8 cellular contexts compared by ENCODE assay signal in genomic region chr6:125986295-125986955, GRCh38. TPM values are rescaled to one million over a fixed set of nuclear protein-coding genes. Genes with fewer than 3 reads are reported as not detected.
A peak's percentile ranks its signal among the peaks of the same experiment; 100 is the strongest.
DNase-seq lines count a peak whose midpoint lies in the region; ATAC-seq and TF ChIP-seq lines count a peak whose summit lies in the region.

Gene TRMT11, plus strand, starts transcription at chr6:125986540. Its CDS starts 11 bp downstream, at chr6:125986551.

- no peaks in the 10 kb centered on the region for H3K27me3 ChIP-seq in AG04450 (ENCODE audit: control insufficient read depth, insufficient read depth, low read length)

- CTCF ChIA-PET in AG04450 (lab: Charles Lee) (interaction anchor here (0.6 to 4.7 kb wide), 8 partner anchors 9 to 196 kb away, joined by 3 to 37 read pairs (median 4); partner anchors contain the start of genes HINT3 and NCOA7), WTC11 (lab: Charles Lee) (interaction anchor here (1.0 to 3.5 kb wide), 6 partner anchors 9 to 196 kb away, joined by 5 to 25 read pairs (median 12); partner anchors contain the start of genes HINT3 and NCOA7)

- POLR2A ChIA-PET in AG04450 (lab: Yijun Ruan, JAX) (interaction anchor here (0.6 to 1.0 kb wide), 3 partner anchors 8 to 206 kb away, joined by 3 to 4 read pairs (median 4); no protein-coding TSS in a partner anchor), WTC11 (lab: Charles Lee) (interaction anchor here (0.7 to 1.8 kb wide), 16 partner anchors 13 to 685 kb away, joined by 3 to 11 read pairs (median 4); partner anchors contain the start of genes CENPW, HDDC2, HINT3 and NCOA7)

- H3K4me1 Mint-ChIP-seq in WTC11 = peaks cover 5% of the 10 kb centered on the region

- no peak within 1 kb of the TSS for H3K27ac Mint-ChIP-seq in WTC11

- peak; percentile 91 for ATAC-seq in GM18870 (IDR thresholded peaks at IDR 0.05; ENCODE audit: unreplicated experiment)
- peak; percentile 92 for ATAC-seq in HG03108 (IDR thresholded peaks at IDR 0.05; ENCODE audit: unreplicated experiment)
- peak; percentile 93 for ATAC-seq in WTC11

- DNase-seq in AG04450 (ENCODE audit: low read depth, low spot score) = no peak
- DNase-seq in NCI-H2171 treated with DMSO at 0.1 percent for 48 hours (lab: John Stamatoyannopoulos, UW) = peak; percentile 96
- peak; percentile 93 for DNase-seq in WTC11 (ENCODE audit: low spot score)
- peak in 60 of 61 donors; percentile 23 to 93 (median 78) for DNase-seq in caudate nucleus (lab: John Stamatoyannopoulos, UW)
- DNase-seq in islet precursor cell = peak; percentile 98
- peak; percentile 76 for DNase-seq in stimulated activated CD4-positive, alpha-beta T cell treated with anti-CD3 and anti-CD28 coated beads, Interleukin-12 subunit alpha, Interleukin-12 subunit beta, amount 100 ng/mL, for 4 hours

- H3K27ac ChIP-seq in AG04450 (ENCODE audit: low read depth, low read length) (peak within 1 kb of the TSS; percentile 55), caudate nucleus (ENCODE audit: low read depth, low read length) (peak within 1 kb of the TSS; percentile 29)

- H3K4me3 ChIP-seq in AG04450 (ENCODE audit: low read depth, low read length) = peak within 1 kb of the TSS; percentile 97

- H3K27me3 Mint-ChIP-seq in WTC11 (ENCODE audit: low read depth) = no peaks in the 10 kb centered on the region

- H3K4me3 Mint-ChIP-seq in WTC11 = no peak within 1 kb of the TSS; the same call in 1 of the 2 replicates

- no peaks in the 10 kb centered on the region for H3K9me3 Mint-ChIP-seq in WTC11

- H3K9me3 ChIP-seq in AG04450 (ENCODE audit: control insufficient read depth, insufficient read depth, low read length) = no peaks in the 10 kb centered on the region; the same call in 1 of the 2 replicates

- H3K36me3 Mint-ChIP-seq in WTC11 = no peaks in the 10 kb centered on the region

- TF ChIP-seq CTCF in AG04450 (IDR thresholded peaks at IDR 0.05; ENCODE audit: low read depth, low read length) = 0 out of 2 replicates have a peak, but pooled peaks have one; percentile 9
- TF ChIP-seq CTCF in WTC11 (IDR thresholded peaks at IDR 0.05) = no peak

TF ChIP-seq in WTC11, 78 proteins besides CTCF, POLR2A, EP300 and RAD21 (continues in another document):
- no peak for TF ChIP-seq ZNF121 (CRISPR knock-in tag; IDR thresholded peaks at IDR 0.05)
- peak; percentile 86 for TF ChIP-seq GABPB1 (CRISPR knock-in tag; IDR thresholded peaks at IDR 0.05)
- TF ChIP-seq NFATC4 (CRISPR knock-in tag; IDR thresholded peaks at IDR 0.05) = no peak
- TF ChIP-seq E2F1 (CRISPR knock-in tag; IDR thresholded peaks at IDR 0.05) = 0 out of 2 replicates have a peak, but pooled peaks have one; percentile 50
- peak; percentile 88 for TF ChIP-seq FOXP4 (CRISPR knock-in tag; IDR thresholded peaks at IDR 0.05)
- TF ChIP-seq RORB (CRISPR knock-in tag; IDR thresholded peaks at IDR 0.05) = no peak
- peak; percentile 87; the same call in 1 of the 2 replicates for TF ChIP-seq FOXP1 (CRISPR knock-in tag; IDR thresholded peaks at IDR 0.05; ENCODE audit: borderline replicate concordance)
- TF ChIP-seq SOX15 (CRISPR knock-in tag; IDR thresholded peaks at IDR 0.05) = no peak
- no peak for TF ChIP-seq ZNF396 (CRISPR knock-in tag; IDR thresholded peaks at IDR 0.05; ENCODE audit: borderline replicate concordance)
- 0 out of 2 replicates have a peak, but pooled peaks have one; percentile 4 for TF ChIP-seq ZNF416 (CRISPR knock-in tag; IDR thresholded peaks at IDR 0.05)
- TF ChIP-seq NR2C2 (CRISPR knock-in tag; IDR thresholded peaks at IDR 0.05) = no peak
- peak; percentile 93 for TF ChIP-seq ETV6 (CRISPR knock-in tag; IDR thresholded peaks at IDR 0.05)
- TF ChIP-seq ZNF138 (CRISPR knock-in tag; conservative IDR thresholded peaks at IDR 0.05) = 0 out of 2 replicates have a peak, but pooled peaks have one; percentile 61
- no peak for TF ChIP-seq EMX1 (CRISPR knock-in tag; IDR thresholded peaks at IDR 0.05)
- TF ChIP-seq NR1H2 (CRISPR knock-in tag; IDR thresholded peaks at IDR 0.05) = no peak
- no peak for TF ChIP-seq TEAD4 (CRISPR knock-in tag; IDR thresholded peaks at IDR 0.05)
- TF ChIP-seq PREB (CRISPR knock-in tag; IDR thresholded peaks at IDR 0.05; ENCODE audit: borderline replicate concordance) = no peak
- TF ChIP-seq ATF3 (CRISPR knock-in tag; conservative IDR thresholded peaks at IDR 0.05) = no peak
- TF ChIP-seq E2F4 (CRISPR knock-in tag; IDR thresholded peaks at IDR 0.05; ENCODE audit: borderline replicate concordance, low read depth) = no peak
- TF ChIP-seq NFYB (CRISPR knock-in tag; conservative IDR thresholded peaks at IDR 0.05; ENCODE audit: low read depth) = no peak
- no peak for TF ChIP-seq CBFB (CRISPR knock-in tag; IDR thresholded peaks at IDR 0.05; ENCODE audit: low read depth)

RNA-seq across cellular contexts. Expression of gene TRMT11, which starts in this region (rescaled TPM):
- polyA plus RNA-seq in AG04450 (2011; rRNA removed) = 18.5 and 27.3 TPM in 2 replicates
- polyA minus RNA-seq in AG04450 (2011; rRNA and poly(A)+ RNA removed) = 19.1 and 23.6 TPM in 2 replicates
- total RNA-seq in WTC11 (2021) = 27.5 to 32.7 TPM (median 32.3 TPM) in 3 replicates
